9 cellular contexts compared by ENCODE assay signal in genomic region chr16:57533618-57534336, GRCh38. TPM values are rescaled to one million over a fixed set of nuclear protein-coding genes. Genes with fewer than 3 reads are reported as not detected.
A peak's percentile ranks its signal among the peaks of the same experiment; 100 is the strongest.
DNase-seq lines count a peak whose midpoint lies in the region; ATAC-seq and TF ChIP-seq lines count a peak whose summit lies in the region.
"Had no signal": no experiment of that assay in that cellular context is flagged by ENCODE, and none has a peak within 500 bp of the region (broad histone marks: within the 10 kb centered on the region; RNA-seq: fewer than 3 reads in every experiment).

No MANE protein-coding gene starts in this region.

- no peak for TF ChIP-seq RAD21 in HCT116 (IDR thresholded peaks at IDR 0.05; ENCODE audit: low read depth)

- ATAC-seq in HCT116 (no peak), left colon (no peak), HG03460 (IDR thresholded peaks at IDR 0.05; ENCODE audit: unreplicated experiment) (no peak)

- H3K9me3 ChIP-seq in HCT116 (ENCODE audit: control insufficient read depth in 1 of 2, insufficient read depth in 1 of 2, low read depth in 1 of 2, low read length in 2 of 2) = no peaks in the 10 kb centered on the region
- H3K9me3 ChIP-seq in esophagus squamous epithelium = no peaks in the 10 kb centered on the region

- H3K27ac ChIP-seq in HCT116 (ENCODE audit: low read depth, low read length) = no peak overlapping the region; the same call in 1 of the 2 replicates
- peak overlapping the region; percentile 19 to 96 (median 91) for H3K27ac ChIP-seq in esophagus squamous epithelium

- H3K79me2 ChIP-seq in HCT116 (ENCODE audit: insufficient read depth, low read length) = peaks cover 21% of the 10 kb centered on the region; the same call in 1 of the 2 replicates

- H3K4me1 ChIP-seq in HCT116 (ENCODE audit: control insufficient read depth in 1 of 2, insufficient read depth in 2 of 2, low read length in 2 of 2) (peaks cover 20 to 58% of the 10 kb centered on the region in 2 experiments), esophagus squamous epithelium (peaks cover 47 to 88% (median 64%) of the 10 kb centered on the region in 3 donors)

- POLR2A ChIA-PET in HCT116 (lab: Charles Lee) = no interaction called here

- TF ChIP-seq CTCF in HCT116 (IDR thresholded peaks at IDR 0.05 in 2 of 3, conservative IDR thresholded peaks at IDR 0.05 in 1 of 3; ENCODE audit: borderline replicate concordance in 1 of 3, insufficient read depth in 1 of 3, low read depth in 2 of 3, low read length in 2 of 3) = no peak
- no peak for TF ChIP-seq CTCF in esophagus squamous epithelium (IDR thresholded peaks at IDR 0.05)

- no peak overlapping the region for H3K9ac ChIP-seq in HCT116 (ENCODE audit: low read length)

- H3K4me3 ChIP-seq in HCT116 (replicated peaks in 1 of 2; ENCODE audit: low read depth in 1 of 2, low read length in 2 of 2) (no peak overlapping the region), esophagus squamous epithelium (peak overlapping the region in 2 of 4 donors; percentile 6 to 43)

- peak overlapping the region; percentile 99; the same call in 1 of the 2 replicates for H3K4me2 ChIP-seq in HCT116 (ENCODE audit: low read length)

- no peaks in the 10 kb centered on the region for H3K27me3 ChIP-seq in HCT116 (ENCODE audit: insufficient read depth, low read length)
- no peaks in the 10 kb centered on the region for H3K27me3 ChIP-seq in esophagus squamous epithelium

- DNase-seq in HCT116 (ENCODE audit: low read depth, low spot score) = no peak
- peak; percentile 36 for DNase-seq in T-helper 22 cell (ENCODE audit: low read depth)
- no peak for DNase-seq in esophagus squamous epithelium (lab: John Stamatoyannopoulos, UW)
- DNase-seq in stimulated activated CD8-positive, alpha-beta memory T cell treated with anti-CD3 and anti-CD28 coated beads, Interleukin-4, amount 100 ng/mL, for 48 hours = peak; percentile 42
- DNase-seq in SKM-1 treated with dmso at 0.1 percent for 144 hours (lab: John Stamatoyannopoulos, UW; ENCODE audit: unreplicated experiment) = no peak
- DNase-seq in left colon = no peak
- no peak for DNase-seq in GOT3 (lab: John Stamatoyannopoulos, UW)

- RAD21 ChIA-PET in HCT116 (lab: Charles Lee; ENCODE audit: low non-redundant PET in 1 of 2, low total read pairs in 2 of 2, uncharacterized antibody in 2 of 2, unreplicated experiment in 2 of 2) = no interaction called here

- 14 to 22% methylated on average over 9 to 13 of the region's 15 CpGs for WGBS in esophagus squamous epithelium, 2 donors

- H3K36me3 ChIP-seq in HCT116 (ENCODE audit: control insufficient read depth in 1 of 2, insufficient read depth in 2 of 2, low read length in 2 of 2) = peaks cover 0 to 4% of the 10 kb centered on the region in 2 experiments; a peak in 1 of 4 replicates
- peaks cover 0 to 5% (median 0%) of the 10 kb centered on the region in 3 donors for H3K36me3 ChIP-seq in esophagus squamous epithelium

- no peaks in the 10 kb centered on the region for H4K20me1 ChIP-seq in HCT116 (ENCODE audit: insufficient read depth)

- intact Hi-C loops in HCT116 (cut with micrococcal nuclease) (no loop called here), esophagus squamous epithelium (cut with DNase I) (no loop called here), left colon (cut with DNase I, micrococcal nuclease) (no loop called here)

- no peaks in the 10 kb centered on the region for H3K9me2 ChIP-seq in HCT116 (ENCODE audit: insufficient read depth)

- no TSS peak for BruUV-seq in HCT116 (replicated peaks; lab: Mats Ljungman, UMichigan)

- no peak overlapping the region for H2AFZ ChIP-seq in HCT116 (ENCODE audit: low read depth, low read length, poor library complexity, severe bottlenecking)

- TF ChIP-seq POLR2A in HCT116 (IDR thresholded peaks at IDR 0.05; ENCODE audit: borderline replicate concordance, extremely low read depth, insufficient read depth, insufficient read length) (no peak), esophagus squamous epithelium (IDR thresholded peaks at IDR 0.05) (no peak)

- CTCF ChIA-PET in HCT116 (lab: Charles Lee) = no interaction called here

TF ChIP-seq in HCT116, 20 proteins besides CTCF, POLR2A, EP300 and RAD21:
- TF ChIP-seq CBX3 (IDR thresholded peaks at IDR 0.05; ENCODE audit: low read depth) (no peak), MAX (IDR thresholded peaks at IDR 0.05) (no peak), SIN3A (IDR thresholded peaks at IDR 0.05; ENCODE audit: low read depth) (no peak), ZFX (IDR thresholded peaks at IDR 0.05) (no peak), FOSL1 (IDR thresholded peaks at IDR 0.05; ENCODE audit: low read depth) (no peak), ELF1 (IDR thresholded peaks at IDR 0.05; ENCODE audit: borderline replicate concordance, low read depth) (no peak), EZH2 (IDR thresholded peaks at IDR 0.05) (no peak), SRF (IDR thresholded peaks at IDR 0.05; ENCODE audit: low read depth) (no peak), ATF3 (IDR thresholded peaks at IDR 0.05) (no peak), SP1 (IDR thresholded peaks at IDR 0.05; ENCODE audit: low read depth) (no peak), CEBPB (IDR thresholded peaks at IDR 0.05; ENCODE audit: low read depth) (no peak), TCF7L2 (IDR thresholded peaks at IDR 0.05; ENCODE audit: borderline replicate concordance, extremely low read depth, insufficient read depth, insufficient read length) (no peak), ZBTB33 (IDR thresholded peaks at IDR 0.05; ENCODE audit: extremely low read depth, insufficient replicate concordance, low read length) (no peak), POLR2AphosphoS5 (IDR thresholded peaks at IDR 0.05; ENCODE audit: low read depth, low read length) (no peak), YY1 (IDR thresholded peaks at IDR 0.05; ENCODE audit: extremely low read depth, insufficient replicate concordance, low read depth, low read length) (no peak), EGR1 (IDR thresholded peaks at IDR 0.05; ENCODE audit: low read depth) (no peak), ZNF274 (IDR thresholded peaks at IDR 0.05; ENCODE audit: low read depth, low read length) (no peak), JUND (IDR thresholded peaks at IDR 0.05) (no peak)

RNA-seq across cellular contexts. Expression of gene CCDC102A, which starts 2.6 kb away (rescaled TPM):
- total RNA-seq in HCT116 (2021; ENCODE audit: unreplicated experiment) = 4.5 TPM
- polyA plus RNA-seq in HCT116 (2012) = 4.0 and 5.5 TPM in 2 replicates
- 10 to 100 TPM in 1 of 4 donors, 1 to 10 TPM in 3; 3.5 to 10.9 (median 6.9) TPM for total RNA-seq in esophagus squamous epithelium
- total RNA-seq in left colon = 1 to 10 TPM; 1.9 to 2.8 TPM

RNA-seq across cellular contexts. Expression of gene ADGRG5, which starts 8.7 kb away (rescaled TPM):
- total RNA-seq in HCT116 (2021; ENCODE audit: unreplicated experiment) = 3.7 TPM
- polyA plus RNA-seq in HCT116 (2012) = 2.6 and 3.4 TPM in 2 replicates
- 1 to 10 TPM in 2 of 4 donors, under 1 TPM in 2; 0.34 to 1.3 (median 0.91) TPM for total RNA-seq in esophagus squamous epithelium
- 1 to 10 TPM; 2.0 to 2.7 TPM for total RNA-seq in left colon
- total RNA-seq: SK-MEL-5 had no signal

RNA-seq across cellular contexts. Expression of gene DOK4, which starts 47.5 kb away (rescaled TPM):
- total RNA-seq in HCT116 (2021; ENCODE audit: unreplicated experiment) (14.4 TPM), esophagus squamous epithelium (10 to 100 TPM; 20.7 to 42.7 (median 28.8) TPM), left colon (100 to 1,000 TPM; 145 to 152 TPM)
- polyA plus RNA-seq in HCT116 (2012) = 14.7 and 17.3 TPM in 2 replicates

Comparison
In these comparisons a context has a peak if more than half of its experiments do, and no peak if none do; other contexts are left out.
1. DNase-seq: peak in T-helper 22 cell (single experiment) and stimulated activated CD8-positive, alpha-beta memory T cell treated with anti-CD3 and anti-CD28 coated beads, Interleukin-4, amount 100 ng/mL, for 48 hours (single experiment); none in HCT116 (single experiment), esophagus squamous epithelium (single experiment), SKM-1 treated with dmso at 0.1 percent for 144 hours (single experiment), left colon (0 of 2) and GOT3 (single experiment).